In the genomic region with DNA sequence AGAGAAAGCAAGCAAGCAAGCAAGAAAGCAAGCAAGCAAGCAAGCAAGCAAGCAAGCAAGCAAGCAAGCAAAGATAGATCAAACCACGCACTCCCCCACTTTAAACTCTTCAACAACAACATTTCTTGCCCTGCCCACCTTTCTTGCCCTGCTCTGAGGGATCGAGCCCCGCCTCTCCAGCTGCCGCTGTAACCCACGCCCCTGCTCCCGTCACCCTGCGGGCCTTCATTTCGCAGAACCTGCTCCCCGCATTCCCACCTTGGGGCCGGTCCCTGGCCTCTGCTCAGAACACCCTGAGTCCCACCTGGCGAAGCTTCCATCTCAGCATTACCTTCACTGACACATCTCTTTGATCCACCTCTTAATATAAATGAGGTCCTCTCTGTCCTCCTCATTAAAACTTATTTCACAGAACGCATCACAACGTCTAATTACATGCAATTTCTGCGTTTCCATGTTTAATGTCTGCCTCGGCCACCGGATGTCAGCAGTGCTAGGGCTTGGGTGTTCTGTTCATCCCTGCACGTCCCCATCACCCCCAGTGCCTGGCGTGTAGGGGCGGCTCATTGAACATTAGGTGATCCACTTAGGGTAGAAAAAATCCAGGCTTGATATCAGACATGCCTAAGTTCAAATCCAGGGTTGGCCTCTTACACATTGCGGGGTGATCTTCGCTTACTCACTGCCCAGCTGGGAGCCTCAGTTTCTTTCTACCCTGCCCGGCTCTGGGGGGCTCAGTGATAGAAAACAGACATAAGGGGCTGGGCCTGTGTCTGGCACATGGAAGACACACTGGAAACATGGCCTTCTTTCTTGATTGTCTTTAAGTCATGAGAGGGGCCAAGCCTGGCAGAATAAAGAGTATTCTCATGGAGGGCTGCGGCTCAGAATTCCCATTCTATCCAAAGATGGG, we compare ENCODE assay signal across 14 cellular contexts.
DNase-seq lines count a peak whose midpoint lies in the region; ATAC-seq, FAIRE-seq and TF ChIP-seq lines count a peak whose summit lies in the region.
"Had no signal": no experiment of that assay in that cellular context is flagged by ENCODE, and none has a peak within 500 bp of the region (broad histone marks: within the 10 kb centered on the region; RNA-seq: fewer than 3 reads in every experiment).

No MANE protein-coding gene starts in this region.

- no peak for FAIRE-seq in HTR-8/SVneo (lab: Jason Lieb, UNC)
- FAIRE-seq: H54 had no signal

- DNase-seq in DMS 273 (lab: John Stamatoyannopoulos, UW; ENCODE audit: unreplicated experiment): peak; percentile 20
- DNase-seq in DMS 273 treated with DMSO at 0.1 percent for 48 hours (lab: John Stamatoyannopoulos, UW): no peak
- no peak for DNase-seq in LNCaP clone FGC (ENCODE audit: low read depth)
- DNase-seq in choroid plexus epithelial cell (ENCODE audit: low read depth): no peak
- no peak for DNase-seq in retinal pigment epithelial cell (ENCODE audit: low read depth)
- no peak for DNase-seq in activated T-cell treated with anti-CD3 and anti-CD28 coated beads, Interleukin-2, amount 50 U/mL, for 1 hour
- no peak for DNase-seq in HTR-8/SVneo (ENCODE audit: insufficient read length, low spot score)
- no peak for DNase-seq in gastrocnemius medialis
- DNase-seq: 8988T, cortex of kidney, lower lobe of right lung, MG63, NCI-H2171 had no signal

- H3K4me3 ChIP-seq in LNCaP clone FGC (ENCODE audit: low read depth, low read length) (no peak overlapping the region), choroid plexus epithelial cell (ENCODE audit: low read depth, low read length) (no peak overlapping the region), retinal pigment epithelial cell (ENCODE audit: low read length) (no peak overlapping the region), gastrocnemius medialis (no peak overlapping the region)
- H3K4me3 ChIP-seq: lower lobe of right lung, MG63 had no signal

- no peak for ATAC-seq in gastrocnemius medialis
- ATAC-seq: lower lobe of right lung had no signal

- in situ Hi-C loops in gastrocnemius medialis (cut with MboI; ENCODE audit: low sequenced_read_pairs in 4 of 4): loop anchor here in 1 of 4 donors (25.0 kb wide), 1 partner anchor 302 kb away; no protein-coding TSS in a partner anchor

- no peaks in the 10 kb centered on the region for H3K27me3 ChIP-seq in gastrocnemius medialis
- H3K27me3 ChIP-seq: MG63 had no signal

- intact Hi-C loops in gastrocnemius medialis (cut with DNase I; ENCODE audit: low total_unique reads): no loop called here

- H3K36me3 ChIP-seq in gastrocnemius medialis: no peaks in the 10 kb centered on the region
- H3K36me3 ChIP-seq: lower lobe of right lung, MG63 had no signal

- no peak for TF ChIP-seq POLR2A in gastrocnemius medialis (IDR thresholded peaks at IDR 0.05)

- H3K9me3 ChIP-seq in gastrocnemius medialis: no peaks in the 10 kb centered on the region
- H3K9me3 ChIP-seq: lower lobe of right lung, MG63 had no signal

- no peak overlapping the region for H3K27ac ChIP-seq in gastrocnemius medialis
- H3K27ac ChIP-seq: lower lobe of right lung had no signal

- peak; percentile 34; the same call in 1 of the 2 replicates for TF ChIP-seq CTCF in LNCaP clone FGC (IDR thresholded peaks at IDR 0.05; ENCODE audit: control insufficient read depth, extremely low read depth, insufficient read depth)
- peak; percentile 39 for TF ChIP-seq CTCF in choroid plexus epithelial cell (conservative IDR thresholded peaks at IDR 0.05; ENCODE audit: low read depth, low read length)
- peak; percentile 18 for TF ChIP-seq CTCF in retinal pigment epithelial cell (conservative IDR thresholded peaks at IDR 0.05; ENCODE audit: low read depth, low read length)
- TF ChIP-seq CTCF in gastrocnemius medialis (IDR thresholded peaks at IDR 0.05 in 4 of 5, conservative IDR thresholded peaks at IDR 0.05 in 1 of 5): no peak

- H3K4me1 ChIP-seq in gastrocnemius medialis: peaks cover 0 to 4% of the 10 kb centered on the region in 2 donors
- H3K4me1 ChIP-seq: lower lobe of right lung had no signal

Comparison
In these comparisons a context has a peak if more than half of its experiments do, and no peak if none do; other contexts are left out.
1. CTCF ChIP-seq: peak in LNCaP clone FGC (single experiment), choroid plexus epithelial cell (single experiment) and retinal pigment epithelial cell (single experiment); none in gastrocnemius medialis (0 of 5).